Comparison of ENCODE assay signal across 23 cellular contexts in genomic region chr18:39348757-39349156, GRCh38.
"Had no signal": no experiment of that assay in that cellular context is flagged by ENCODE, and none has a peak within 500 bp of the region (broad histone marks: within the 10 kb centered on the region; RNA-seq: fewer than 3 reads in every experiment).

No MANE protein-coding gene starts in this region.

- H3K27ac Mint-ChIP-seq: effector memory CD8-positive, alpha-beta T cell; immature natural killer cell; memory B cell; natural killer cell; progenitor cell of endocrine pancreas; stimulated activated naive CD8-positive, alpha-beta T cell treated with anti-CD3 and anti-CD28 coated beads, Interleukin-15, amount 100 ng/mL, for 72 hours had no signal

- H3K4me3 Mint-ChIP-seq: effector memory CD8-positive, alpha-beta T cell; immature natural killer cell; memory B cell; natural killer cell; stimulated activated naive CD8-positive, alpha-beta T cell treated with anti-CD3 and anti-CD28 coated beads, Interleukin-15, amount 100 ng/mL, for 72 hours had no signal

- H3K36me3 Mint-ChIP-seq: memory B cell, natural killer cell had no signal

- H3K27me3 Mint-ChIP-seq: effector memory CD8-positive, alpha-beta T cell; memory B cell; progenitor cell of endocrine pancreas; stimulated activated naive CD8-positive, alpha-beta T cell treated with anti-CD3 and anti-CD28 coated beads, Interleukin-15, amount 100 ng/mL, for 72 hours had no signal

- H3K4me1 Mint-ChIP-seq: memory B cell; stimulated activated naive CD8-positive, alpha-beta T cell treated with anti-CD3 and anti-CD28 coated beads, Interleukin-15, amount 100 ng/mL, for 72 hours had no signal

- DNase-seq: cortex of kidney; effector memory CD8-positive, alpha-beta T cell; erythroblast; esophagus squamous epithelium; foreskin melanocyte; immature natural killer cell; islet precursor cell; kidney glomerular epithelial cell; left colon; left ventricle myocardium superior; lower lobe of right lung; natural killer cell; pancreas; stimulated activated CD4-positive, alpha-beta T cell treated with anti-CD3 and anti-CD28 coated beads, Interleukin-12 subunit alpha, Interleukin-12 subunit beta, amount 100 ng/mL, for 4 hours; stimulated activated CD4-positive, alpha-beta T cell treated with anti-CD3 and anti-CD28 coated beads, Interleukin-1b, Interleukin-23, amount 100 ng/mL, for 48 hours; stimulated activated CD4-positive, alpha-beta T cell treated with anti-CD3 and anti-CD28 coated beads, Interleukin-4, amount 100 ng/mL, for 1 hour; stimulated activated CD8-positive, alpha-beta memory T cell treated with anti-CD3 and anti-CD28 coated beads, Interleukin-4, amount 100 ng/mL, for 48 hours; stimulated activated naive CD4-positive, alpha-beta T cell; stimulated activated naive CD8-positive, alpha-beta T cell treated with anti-CD3 and anti-CD28 coated beads, Interleukin-15, amount 100 ng/mL, for 72 hours; trophoblast cell had no signal

- ATAC-seq: effector memory CD8-positive, alpha-beta T cell; left colon; left ventricle myocardium superior; lower lobe of right lung; natural killer cell; pancreas; sciatic nerve; stimulated activated naive CD8-positive, alpha-beta T cell treated with anti-CD3 and anti-CD28 coated beads, Interleukin-15, amount 100 ng/mL, for 72 hours had no signal
